17 cellular contexts compared by ENCODE assay signal in the genomic region with DNA sequence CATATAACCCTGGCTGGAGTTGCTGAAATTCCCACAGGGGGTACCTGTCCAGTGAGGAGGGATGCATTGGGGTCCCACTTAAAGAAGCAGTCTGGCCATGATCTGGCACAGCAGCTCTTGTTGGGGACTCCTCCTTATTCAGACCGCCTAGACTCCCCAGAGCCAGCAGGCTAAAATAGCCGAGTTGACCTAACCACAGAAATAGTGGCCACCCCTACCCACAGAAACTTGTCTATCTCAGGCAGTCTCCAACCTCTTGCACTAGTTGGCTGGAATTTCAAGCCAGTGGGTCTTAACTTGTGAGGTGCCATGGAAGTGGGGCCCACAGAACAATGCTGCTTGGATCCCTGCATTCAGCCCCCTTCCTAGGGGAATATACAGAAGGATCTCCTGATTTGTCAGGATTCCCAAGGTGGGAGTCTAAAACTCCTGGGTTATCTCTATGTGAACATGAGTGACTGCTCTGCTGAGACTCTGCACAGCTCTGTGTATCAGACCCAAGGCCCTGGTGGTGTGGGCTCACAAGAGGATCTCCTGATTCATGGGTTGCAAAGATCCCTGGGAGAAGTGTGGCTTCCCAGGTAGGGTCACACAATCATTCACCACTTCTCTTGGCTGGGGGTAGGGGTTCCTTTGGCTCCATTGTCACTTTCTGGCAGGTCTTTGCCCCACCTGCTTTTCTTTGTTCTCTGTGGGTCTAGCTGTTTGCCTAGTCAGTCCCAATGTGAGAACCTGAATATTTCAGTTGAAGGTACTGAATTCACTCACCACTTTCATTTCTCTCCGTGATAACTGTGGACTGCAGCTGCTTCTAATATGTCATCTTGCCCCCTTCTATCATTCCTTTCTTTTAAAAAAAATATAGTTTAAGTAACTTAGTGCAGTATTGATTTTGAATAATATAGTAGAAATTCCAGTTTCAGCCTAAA.
A peak's percentile ranks its signal among the peaks of the same experiment; 100 is the strongest.
DNase-seq lines count a peak whose midpoint lies in the region; ATAC-seq and TF ChIP-seq lines count a peak whose summit lies in the region.
"Had no signal": no experiment of that assay in that cellular context is flagged by ENCODE, and none has a peak within 500 bp of the region (broad histone marks: within the 10 kb centered on the region; RNA-seq: fewer than 3 reads in every experiment).

No MANE protein-coding gene starts in this region.

- no peak for DNase-seq in GOT3 (lab: John Stamatoyannopoulos, UW)
- DNase-seq in ACHN, result no peak
- no peak for DNase-seq in HEK293T (ENCODE audit: extremely low spot score)
- no peak for DNase-seq in NCI-H2196 treated with DMSO at 0.1 percent for 48 hours (lab: John Stamatoyannopoulos, UW; ENCODE audit: unreplicated experiment)
- DNase-seq: activated CD8-positive, alpha-beta T cell treated with anti-CD3 and anti-CD28 coated beads for 36 hours; activated naive CD8-positive, alpha-beta T cell treated with anti-CD3 and anti-CD28 coated beads, Interleukin-2, amount 50 U/mL, for 24 hours; Caco-2; effector CD4-positive, alpha-beta T cell; IMR-90; NCI-H2107; NCI-H69; sigmoid colon had no signal

- POLR2A ChIA-PET in HEK293T (lab: Yijun Ruan, JAX), result no interaction called here

- CTCF ChIA-PET in HEK293T (lab: Yijun Ruan, JAX), result no interaction called here

- ATAC-seq in GM18520 (IDR thresholded peaks at IDR 0.05; ENCODE audit: unreplicated experiment) (peak; percentile 84), GM19463 (IDR thresholded peaks at IDR 0.05; ENCODE audit: unreplicated experiment) (peak; percentile 76), HG02870 (IDR thresholded peaks at IDR 0.05; ENCODE audit: unreplicated experiment) (peak; percentile 95), HG03442 (IDR thresholded peaks at IDR 0.05; ENCODE audit: unreplicated experiment) (peak; percentile 88)
- ATAC-seq: activated CD8-positive, alpha-beta T cell treated with anti-CD3 and anti-CD28 coated beads for 36 hours; activated naive CD8-positive, alpha-beta T cell treated with anti-CD3 and anti-CD28 coated beads, Interleukin-2, amount 50 U/mL, for 24 hours; SK-N-SH treated with all-trans-retinoic acid at 6 μM for 48 hours had no signal

- in situ Hi-C loops in ACHN (cut with HindIII; ENCODE audit: low pct_ligation_motif_present, low pct_unique_long_range_greater_than_20kb, low sequenced_read_pairs), result no loop called here

TF ChIP-seq in HEK293T, 16 proteins besides CTCF, POLR2A, EP300 and RAD21:
- TF ChIP-seq BHLHE40 (IDR thresholded peaks at IDR 0.05; ENCODE audit: borderline replicate concordance) (no peak), HDGF (IDR thresholded peaks at IDR 0.05; ENCODE audit: borderline replicate concordance) (no peak), PKNOX1 (IDR thresholded peaks at IDR 0.05) (no peak), FOXM1 (IDR thresholded peaks at IDR 0.05; ENCODE audit: borderline replicate concordance) (no peak), ELF4 (IDR thresholded peaks at IDR 0.05) (no peak), CTBP1 (IDR thresholded peaks at IDR 0.05; ENCODE audit: borderline replicate concordance) (no peak), LEF1 (IDR thresholded peaks at IDR 0.05; ENCODE audit: borderline replicate concordance) (no peak), ARNT (IDR thresholded peaks at IDR 0.05) (no peak), FOXA1 (IDR thresholded peaks at IDR 0.05) (no peak), SUZ12 (IDR thresholded peaks at IDR 0.05) (no peak), SP1 (IDR thresholded peaks at IDR 0.05) (no peak), TARDBP (IDR thresholded peaks at IDR 0.05) (no peak), NFRKB (IDR thresholded peaks at IDR 0.05) (no peak), L3MBTL2 (conservative IDR thresholded peaks at IDR 0.05) (no peak), ZNF384 (IDR thresholded peaks at IDR 0.05) (no peak), FOXK2 (IDR thresholded peaks at IDR 0.05) (no peak)
TF ChIP-seq in HEK293T: peak in this region for 0.
